In the genomic region with DNA sequence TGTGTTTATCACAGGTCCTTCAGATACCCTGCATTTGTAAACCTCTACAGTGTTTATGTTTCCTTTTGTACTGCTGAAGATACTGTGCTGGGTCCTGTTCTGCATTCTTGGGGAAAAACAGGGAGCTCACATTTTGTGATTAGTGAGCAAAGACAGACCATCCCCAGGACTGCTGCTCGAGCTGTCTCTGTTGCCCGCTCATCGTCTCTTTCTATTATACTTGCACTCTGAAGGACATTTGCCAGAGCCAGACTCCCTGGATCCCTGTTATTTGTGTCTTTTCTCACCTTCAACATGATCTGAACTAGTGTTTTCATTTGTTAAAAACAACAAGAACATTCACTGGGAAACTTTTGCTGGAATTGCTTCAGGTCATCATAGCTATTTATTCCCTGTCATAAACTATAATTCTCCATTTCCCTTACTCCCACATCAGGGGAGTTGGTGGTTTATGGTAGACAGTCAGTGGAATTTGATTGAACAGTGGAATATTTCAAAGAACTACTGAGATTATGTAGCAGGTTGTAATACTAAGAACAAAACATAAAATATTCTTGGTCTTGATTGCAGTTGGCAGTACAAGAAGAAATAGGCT, we compare ENCODE assay signal across 29 cellular contexts. TPM values are rescaled to one million over a fixed set of nuclear protein-coding genes. Genes with fewer than 3 reads are reported as not detected.
DNase-seq lines count a peak whose midpoint lies in the region; ATAC-seq, FAIRE-seq and TF ChIP-seq lines count a peak whose summit lies in the region.
"Had no signal": no experiment of that assay in that cellular context is flagged by ENCODE, and none has a peak within 500 bp of the region (broad histone marks: within the 10 kb centered on the region; RNA-seq: fewer than 3 reads in every experiment).

No MANE protein-coding gene starts in this region.

- H3K4me3 ChIP-seq in Loucy (ENCODE audit: low read length, poor library complexity, severe bottlenecking) (no peak overlapping the region), fibroblast of villous mesenchyme (ENCODE audit: low read depth, low read length) (no peak overlapping the region)
- H3K4me3 ChIP-seq: K562 had no signal

- H3K27ac Mint-ChIP-seq in osteocyte (ENCODE audit: unreplicated experiment): peak overlapping the region; percentile 86
- no peak overlapping the region for H3K27ac Mint-ChIP-seq in type B pancreatic cell
- H3K27ac Mint-ChIP-seq: CD14-positive monocyte; CD8-positive, alpha-beta memory T cell had no signal

- DNase-seq in fibroblast of villous mesenchyme (ENCODE audit: low read depth): peak; percentile 71
- no peak for DNase-seq in osteocyte (ENCODE audit: extremely low spot score, unreplicated experiment)
- no peak for DNase-seq in left cardiac atrium
- no peak for DNase-seq in NCI-H524 treated with DMSO at 0.1 percent for 48 hours (lab: John Stamatoyannopoulos, UW)
- DNase-seq in type B pancreatic cell (ENCODE audit: extremely low spot score, unreplicated experiment): no peak
- no peak for DNase-seq in stimulated activated CD4-positive, alpha-beta T cell treated with anti-CD3 and anti-CD28 coated beads, Interleukin-2, amount 100 ng/mL, for 24 hours
- DNase-seq: ACHN; BE2C; CD8-positive, alpha-beta memory T cell; DMS79 treated with DMSO at 0.1 percent for 48 hours; Kasumi-1; MV-4-11; NCI-H1105 treated with DMSO at 0.1 percent for 48 hours; NCI-H146; NCI-H1930; NCI-H2107; NCI-H526; NCI-H82; NK-92 treated with Interleukin-12 subunit alpha and Interleukin-12 subunit beta, amount 100 ng/mL, for 24 hours; PC-3 had no signal

- ATAC-seq in left cardiac atrium: no peak
- ATAC-seq: HepG2, K562, PC-3 had no signal

- H3K9me3 Mint-ChIP-seq in osteocyte (ENCODE audit: unreplicated experiment) (no peaks in the 10 kb centered on the region), type B pancreatic cell (no peaks in the 10 kb centered on the region)

- peak overlapping the region; percentile 5; the same call in 1 of the 2 replicates for H2AFZ ChIP-seq in Loucy (ENCODE audit: low read length)

- H3K9me3 ChIP-seq in Loucy (ENCODE audit: insufficient read depth, low read depth, low read length): peaks cover 5% of the 10 kb centered on the region
- H3K9me3 ChIP-seq: BE2C had no signal

- no peaks in the 10 kb centered on the region for H3K9me2 ChIP-seq in Loucy (replicated peaks; ENCODE audit: low read depth, low read length)

- no peak for TF ChIP-seq CTCF in Loucy (conservative IDR thresholded peaks at IDR 0.05; ENCODE audit: low read length)
- TF ChIP-seq CTCF in fibroblast of villous mesenchyme (IDR thresholded peaks at IDR 0.05; ENCODE audit: insufficient read depth, low read depth, low read length): no peak
- no peak for TF ChIP-seq CTCF in osteocyte (IDR thresholded peaks at IDR 0.05)
- TF ChIP-seq CTCF in type B pancreatic cell (conservative IDR thresholded peaks at IDR 0.05): no peak

- H3K4me2 ChIP-seq in Loucy (ENCODE audit: low read depth, low read length, poor library complexity, severe bottlenecking): no peak overlapping the region

- no peaks in the 10 kb centered on the region for H3K36me3 ChIP-seq in Loucy (ENCODE audit: insufficient read depth, low read length)
- H3K36me3 ChIP-seq: BE2C had no signal

- peak; percentile 58 for FAIRE-seq in A204.1 (lab: Jason Lieb, UNC)
- FAIRE-seq: GM12892, GM19239, H54, HepG2, K562 had no signal

- H3K9ac ChIP-seq in Loucy (ENCODE audit: low read depth, low read length, poor library complexity, severe bottlenecking): no peak overlapping the region

- H3K27me3 Mint-ChIP-seq in osteocyte (ENCODE audit: unreplicated experiment) (no peaks in the 10 kb centered on the region), type B pancreatic cell (peaks cover 4% of the 10 kb centered on the region)

- peak overlapping the region; percentile 48 for H3K4me3 Mint-ChIP-seq in osteocyte (ENCODE audit: unreplicated experiment)
- no peak overlapping the region for H3K4me3 Mint-ChIP-seq in type B pancreatic cell
- H3K4me3 Mint-ChIP-seq: CD14-positive monocyte; CD8-positive, alpha-beta memory T cell had no signal

- peaks cover 72% of the 10 kb centered on the region for H3K36me3 Mint-ChIP-seq in osteocyte (ENCODE audit: unreplicated experiment)
- peaks cover 25% of the 10 kb centered on the region for H3K36me3 Mint-ChIP-seq in type B pancreatic cell
- H3K36me3 Mint-ChIP-seq: CD14-positive monocyte; CD8-positive, alpha-beta memory T cell had no signal

- peaks cover 18% of the 10 kb centered on the region; the same call in 1 of the 2 replicates for H3F3A ChIP-seq in Loucy (ENCODE audit: low read depth)

- peaks cover 41% of the 10 kb centered on the region for H3K4me1 ChIP-seq in Loucy (ENCODE audit: insufficient read depth, low read length, poor library complexity, severe bottlenecking)
- H3K4me1 ChIP-seq: BE2C had no signal

- no peaks in the 10 kb centered on the region for H3K27me3 ChIP-seq in Loucy (ENCODE audit: insufficient read depth, low read length, poor library complexity, severe bottlenecking)
- H3K27me3 ChIP-seq: BE2C had no signal

- no peaks in the 10 kb centered on the region for H3K79me2 ChIP-seq in Loucy (ENCODE audit: insufficient read depth, low read length)

- H3K4me1 Mint-ChIP-seq in osteocyte (ENCODE audit: unreplicated experiment) (peaks cover 73% of the 10 kb centered on the region), type B pancreatic cell (ENCODE audit: unreplicated experiment) (peaks cover 7% of the 10 kb centered on the region)
- H3K4me1 Mint-ChIP-seq: CD14-positive monocyte; CD8-positive, alpha-beta memory T cell had no signal

- H4K20me1 ChIP-seq in Loucy (ENCODE audit: insufficient read depth, low read length, poor library complexity, severe bottlenecking): no peaks in the 10 kb centered on the region

- intact Hi-C loops in left cardiac atrium (cut with DNase I): no loop called here

RNA-seq across cellular contexts. Expression of a gene that starts 53.0 kb away (rescaled TPM):
- total RNA-seq in fibroblast of villous mesenchyme (174 and 203 TPM in 2 replicates), osteocyte (358 and 376 TPM in 2 replicates), left cardiac atrium (10 to 100 TPM; 31.4 to 38.6 TPM), type B pancreatic cell (ENCODE audit: low replicate concordance) (1.7 and 142 TPM in 2 replicates)
- total RNA-seq: CD8-positive, alpha-beta memory T cell; HepG2; K562; MCF 10A; PC-3 had no signal
